8 cellular contexts compared by ENCODE assay signal in genomic region chr1:54199765-54200518, GRCh38. TPM values are rescaled to one million over a fixed set of nuclear protein-coding genes. Genes with fewer than 3 reads are reported as not detected.
DNase-seq lines count a peak whose midpoint lies in the region; ATAC-seq and TF ChIP-seq lines count a peak whose summit lies in the region.

Gene CYB5RL, minus strand, starts transcription at chr1:54200030. Its CDS starts 4,414 bp downstream, at chr1:54195616.
Gene MRPL37, plus strand, starts transcription at chr1:54200167. Its CDS starts 77 bp downstream, at chr1:54200244.

- H3K9me3 Mint-ChIP-seq in CD4-positive, alpha-beta T cell = no peaks in the 10 kb centered on the region

- TF ChIP-seq CTCF in CD4-positive, alpha-beta T cell (IDR thresholded peaks at IDR 0.05) = no peak
- no peak for TF ChIP-seq CTCF in right lobe of liver (IDR thresholded peaks at IDR 0.05)

- peak within 1 kb of the TSS; percentile 87 for H3K27ac Mint-ChIP-seq in CD4-positive, alpha-beta T cell

- 0% methylated on average over 18 of the region's 51 CpGs for WGBS in right lobe of liver (ENCODE audit: insufficient coverage, low coverage, low lambda C conversion rate, missing lambda C conversion rate)

- peak within 1 kb of the TSS; percentile 92 for H3K4me3 Mint-ChIP-seq in CD4-positive, alpha-beta T cell

- H3K4me1 ChIP-seq in duodenal mucosa (ENCODE audit: control insufficient read depth in 1 of 2, insufficient read depth in 2 of 2, low read length in 2 of 2) (peaks cover 18 to 20% of the 10 kb centered on the region in 2 donors), right lobe of liver (peaks cover 0 to 24% (median 8%) of the 10 kb centered on the region in 4 donors)

- CTCF ChIA-PET in CD4-positive, alpha-beta T cell (lab: Charles Lee) = interaction anchor here (1.7 to 2.8 kb wide), 2 partner anchors 14 to 290 kb away, joined by 3 to 15 read pairs; no protein-coding TSS in a partner anchor

- intact Hi-C loops in CD4-positive, alpha-beta T cell (cut with DNase I, micrococcal nuclease) = loop anchor here (1.0 to 10.0 kb wide), 9 partner anchors 85 to 563 kb away; partner anchors contain the start of genes NDC1 (in 1 of the 2), SSBP3 (in 1 of the 2), TCEANC2 (in 1 of the 2) and TMEM59 (in 1 of the 2)
- intact Hi-C loops in right lobe of liver (cut with DNase I) = no loop called here

- H3K27me3 ChIP-seq in CD4-positive, alpha-beta T cell (ENCODE audit: control insufficient read depth, insufficient read depth, low read length) = no peaks in the 10 kb centered on the region
- H3K27me3 ChIP-seq in duodenal mucosa (ENCODE audit: control insufficient read depth in 1 of 2, insufficient read depth in 2 of 2, low read length in 2 of 2) (no peaks in the 10 kb centered on the region), right lobe of liver (no peaks in the 10 kb centered on the region)

- H3K36me3 ChIP-seq in duodenal mucosa (ENCODE audit: control insufficient read depth in 1 of 2, insufficient read depth in 2 of 2, low read length in 2 of 2) (peaks cover 0 to 15% of the 10 kb centered on the region in 2 donors), right lobe of liver (peaks cover 0 to 9% (median under 1%) of the 10 kb centered on the region in 4 donors)

- peak within 1 kb of the TSS; percentile 86 to 87 for H3K9ac ChIP-seq in duodenal mucosa (ENCODE audit: low read depth in 1 of 2, low read length in 2 of 2)

- H3K27me3 Mint-ChIP-seq in CD4-positive, alpha-beta T cell = no peaks in the 10 kb centered on the region

- peaks cover 34% of the 10 kb centered on the region for H3K4me1 Mint-ChIP-seq in CD4-positive, alpha-beta T cell (ENCODE audit: low read depth)

- ATAC-seq in CD4-positive, alpha-beta T cell (ENCODE audit: poor library complexity) = peak; percentile 98
- ATAC-seq in GM19452 (IDR thresholded peaks at IDR 0.05; ENCODE audit: unreplicated experiment) = peak; percentile 95
- peak; percentile 73 for ATAC-seq in HG03575 (IDR thresholded peaks at IDR 0.05; ENCODE audit: extremely low read depth, insufficient number of reproducible peaks, low FRiP score, unreplicated experiment)
- ATAC-seq in right lobe of liver = peak; percentile 97 to 98 (median 98)

- TF ChIP-seq POLR2A in right lobe of liver (IDR thresholded peaks at IDR 0.05) = peak; percentile 53

- peak; percentile 78 to 88 (median 82) for DNase-seq in CD4-positive, alpha-beta T cell
- peak; percentile 100 for DNase-seq in NCI-H82 (lab: John Stamatoyannopoulos, UW)
- DNase-seq in activated CD4-positive, alpha-beta T cell treated with anti-CD3 and anti-CD28 coated beads, Interleukin-2, amount 50 U/mL, for 48 hours = peak; percentile 88 to 91
- peak; percentile 90 to 96 (median 92) for DNase-seq in right lobe of liver
- peak; percentile 94 for DNase-seq in stimulated activated CD4-positive, alpha-beta T cell treated with anti-CD3 and anti-CD28 coated beads, Interleukin-4, amount 100 ng/mL, for 24 hours

- H3K9me3 ChIP-seq in CD4-positive, alpha-beta T cell (ENCODE audit: control insufficient read depth, low read length) = no peaks in the 10 kb centered on the region
- no peaks in the 10 kb centered on the region for H3K9me3 ChIP-seq in duodenal mucosa (ENCODE audit: control insufficient read depth in 1 of 2, low read length in 2 of 2)
- H3K9me3 ChIP-seq in right lobe of liver = no peaks in the 10 kb centered on the region

- peaks cover 38% of the 10 kb centered on the region for H3K36me3 Mint-ChIP-seq in CD4-positive, alpha-beta T cell (ENCODE audit: low read depth)

- peak within 1 kb of the TSS; percentile 37 for H3K27ac ChIP-seq in CD4-positive, alpha-beta T cell (ENCODE audit: low read depth, low read length)
- H3K27ac ChIP-seq in duodenal mucosa (ENCODE audit: low read depth, low read length) (no peak within 1 kb of the TSS), right lobe of liver (peak within 1 kb of the TSS; percentile 67 to 85 (median 83))

- POLR2A ChIA-PET in CD4-positive, alpha-beta T cell (lab: Charles Lee) = interaction anchor here (0.6 to 2.9 kb wide), 20 partner anchors 10 to 601 kb away, joined by 3 to 26 read pairs (median 4); partner anchors contain the start of genes SSBP3, TCEANC2, TMEM59 and TTC22

- H3K4me3 ChIP-seq in duodenal mucosa (ENCODE audit: low read depth in 1 of 2, low read length in 2 of 2) = peak within 1 kb of the TSS; percentile 84 to 96
- H3K4me3 ChIP-seq in right lobe of liver = peak within 1 kb of the TSS; percentile 86 to 99 (median 97)

RNA-seq across cellular contexts. Expression of gene CYB5RL, which starts in this region (rescaled TPM):
- 1 to 10 TPM; 2.0 to 2.1 TPM for total RNA-seq in CD4-positive, alpha-beta T cell
- total RNA-seq in right lobe of liver = 1 to 10 TPM; 2.5 to 4.6 (median 3.0) TPM

RNA-seq across cellular contexts. Expression of gene MRPL37, which starts in this region (rescaled TPM):
- total RNA-seq in CD4-positive, alpha-beta T cell = 10 to 100 TPM; 24.0 to 24.4 TPM
- total RNA-seq in right lobe of liver = 100 to 1,000 TPM in 1 of 6 experiments, 10 to 100 TPM in 5; 56.2 to 108 (median 73.4) TPM

Comparison
In these comparisons a context has a peak if more than half of its experiments do, and no peak if none do; other contexts are left out.
1. intact Hi-C loops: an anchor here in CD4-positive, alpha-beta T cell (1.0 to 10.0 kb wide); none called in right lobe of liver.